Comparison of ENCODE assay signal across 8 cellular contexts in the genomic region with DNA sequence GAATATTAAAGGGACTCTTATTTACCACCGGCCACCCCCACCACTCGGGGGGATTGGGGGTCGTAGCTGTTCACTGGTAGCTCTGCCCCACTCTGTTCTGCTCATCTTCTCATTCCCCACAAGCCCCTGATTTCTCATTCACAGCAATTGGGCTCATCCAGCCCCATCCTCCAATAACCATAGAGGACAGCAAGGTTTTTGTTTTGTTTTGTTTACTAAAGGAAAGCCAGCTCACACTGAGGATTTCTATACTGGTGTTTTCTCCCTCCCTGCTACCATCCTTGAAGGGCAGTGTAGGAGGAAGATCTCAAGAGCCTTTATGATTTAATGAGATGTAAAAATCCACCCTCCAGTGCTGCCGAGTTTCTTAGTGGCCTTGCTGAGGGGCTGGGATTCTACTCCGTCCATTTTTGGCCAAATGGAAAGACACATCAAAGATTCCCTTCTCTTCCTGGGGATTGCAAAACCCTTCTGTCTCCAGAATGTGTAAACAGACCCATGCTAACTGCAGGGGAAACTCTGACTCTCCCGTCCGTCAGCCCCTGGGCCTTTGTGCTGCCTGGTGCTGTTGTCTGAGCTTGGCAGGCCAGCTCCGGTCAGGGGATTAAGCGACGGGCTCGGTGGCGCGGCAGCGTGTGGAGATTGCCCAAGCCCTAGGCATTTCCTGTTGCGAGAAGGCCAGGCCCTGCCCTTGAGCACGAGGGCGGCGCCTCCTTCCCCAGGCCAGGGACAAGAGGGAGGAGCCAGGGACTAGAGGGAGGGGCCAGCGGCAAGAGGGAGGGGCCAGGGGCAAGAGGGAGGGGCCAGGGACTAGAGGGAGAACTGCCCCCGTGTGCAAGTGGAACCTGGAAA.
DNase-seq lines count a peak whose midpoint lies in the region; ATAC-seq and TF ChIP-seq lines count a peak whose summit lies in the region.

No MANE protein-coding gene starts in this region.

- peak overlapping the region in 1 of 7 donors; percentile 41 for H3K4me3 Mint-ChIP-seq in CD8-positive, alpha-beta memory T cell

- H3K9ac ChIP-seq in adipocyte (ENCODE audit: low read length) = peak overlapping the region; percentile 87

- peak; percentile 55 for TF ChIP-seq POLR2A in ovary (IDR thresholded peaks at IDR 0.05)

- WGBS in ovary, 3 donors = 12 to 22% (median 15%) methylated on average over 20 of the region's 20 CpGs

- no peaks in the 10 kb centered on the region for H3K36me3 Mint-ChIP-seq in CD8-positive, alpha-beta memory T cell

- H3K4me1 Mint-ChIP-seq in CD8-positive, alpha-beta memory T cell = peaks cover 0 to 5% (median 5%) of the 10 kb centered on the region in 3 donors

- no peaks in the 10 kb centered on the region for H3K9me3 ChIP-seq in adipocyte (ENCODE audit: control insufficient read depth, low read length)
- no peaks in the 10 kb centered on the region for H3K9me3 ChIP-seq in ovary
- H3K9me3 ChIP-seq in CD8-positive, alpha-beta memory T cell (ENCODE audit: low read length) = no peaks in the 10 kb centered on the region

- peaks cover 11 to 60% of the 10 kb centered on the region in 2 donors for H3K27me3 Mint-ChIP-seq in CD8-positive, alpha-beta memory T cell

- H3K36me3 ChIP-seq in BJ (ENCODE audit: control insufficient read depth, insufficient read depth, low read length) = peaks cover 6% of the 10 kb centered on the region
- peaks cover 17% of the 10 kb centered on the region for H3K36me3 ChIP-seq in adipocyte (ENCODE audit: control insufficient read depth, insufficient read depth, low read length, severe bottlenecking)
- H3K36me3 ChIP-seq in ovary = no peaks in the 10 kb centered on the region
- H3K36me3 ChIP-seq in CD8-positive, alpha-beta memory T cell (ENCODE audit: insufficient read depth, low read length) = no peaks in the 10 kb centered on the region

- no peak overlapping the region for H3K27ac Mint-ChIP-seq in CD8-positive, alpha-beta memory T cell

- intact Hi-C loops in cardiac septum (cut with DNase I) = loop anchor here (2.0 to 5.0 kb wide), 2 partner anchors 39 to 129 kb away; no protein-coding TSS in a partner anchor
- intact Hi-C loops in ovary (cut with DNase I) = no loop called here

- POLR2A ChIA-PET in BJ (lab: Charles Lee) = interaction anchor here (0.5 to 0.9 kb wide), 3 partner anchors 10 to 25 kb away, joined by 3 to 8 read pairs (median 4); no protein-coding TSS in a partner anchor
- POLR2A ChIA-PET in CD8-positive, alpha-beta memory T cell (lab: Charles Lee) = no interaction called here

- no peak for ATAC-seq in HG03469 (IDR thresholded peaks at IDR 0.05; ENCODE audit: unreplicated experiment)

- H3K9me3 Mint-ChIP-seq in CD8-positive, alpha-beta memory T cell = no peaks in the 10 kb centered on the region

- H3K4me3 ChIP-seq in BJ (ENCODE audit: low read depth, low read length) = no peak overlapping the region
- H3K4me3 ChIP-seq in adipocyte (ENCODE audit: low read length) = peak overlapping the region; percentile 70
- H3K4me3 ChIP-seq in ovary = no peak overlapping the region
- no peak overlapping the region for H3K4me3 ChIP-seq in CD8-positive, alpha-beta memory T cell (ENCODE audit: low read length)

- peak; percentile 76 for DNase-seq in BJ (ENCODE audit: low read depth)
- DNase-seq in HUDEP-2 (lab: John Stamatoyannopoulos, UW; ENCODE audit: unreplicated experiment in 76 of 76) = peak in 53 of 76 experiments; percentile 1 to 58 (median 29)
- peak; percentile 98 for DNase-seq in adipocyte (ENCODE audit: low read depth)
- peak; percentile 96 for DNase-seq in cardiac septum (ENCODE audit: low spot score)
- DNase-seq in ovary = peak; percentile 81 to 89 (median 86)
- DNase-seq in CD8-positive, alpha-beta memory T cell = no peak
- DNase-seq in NCI-H510A (lab: John Stamatoyannopoulos, UW) = no peak

- peak overlapping the region; percentile 62 to 86 for H3K27ac ChIP-seq in ovary
- H3K27ac ChIP-seq in CD8-positive, alpha-beta memory T cell (ENCODE audit: low read depth, low read length) = no peak overlapping the region

- no peak for TF ChIP-seq EP300 in ovary (IDR thresholded peaks at IDR 0.05)

- no peak for TF ChIP-seq CTCF in BJ (IDR thresholded peaks at IDR 0.05; ENCODE audit: insufficient read depth, low read depth, low read length)
- no peak for TF ChIP-seq CTCF in ovary (IDR thresholded peaks at IDR 0.05)

- no peaks in the 10 kb centered on the region for H3K27me3 ChIP-seq in BJ (ENCODE audit: control insufficient read depth, insufficient read depth, low read length)
- H3K27me3 ChIP-seq in adipocyte (replicated peaks; ENCODE audit: control insufficient read depth, insufficient read depth, low read length) = no peaks in the 10 kb centered on the region
- no peaks in the 10 kb centered on the region for H3K27me3 ChIP-seq in ovary
- no peaks in the 10 kb centered on the region for H3K27me3 ChIP-seq in CD8-positive, alpha-beta memory T cell (ENCODE audit: insufficient read depth, low read length, poor library complexity, severe bottlenecking)

- CTCF ChIA-PET in BJ (lab: Yijun Ruan, JAX) = interaction anchor here (0.9 to 1.3 kb wide), 3 partner anchors 11 to 235 kb away, joined by 3 to 5 read pairs (median 3); no protein-coding TSS in a partner anchor
- CTCF ChIA-PET in CD8-positive, alpha-beta memory T cell (lab: Charles Lee) = no interaction called here

- H3K4me1 ChIP-seq in adipocyte (ENCODE audit: control insufficient read depth, insufficient read depth, low read length) = peaks cover 24% of the 10 kb centered on the region
- H3K4me1 ChIP-seq in ovary (ENCODE audit: insufficient read depth) = peaks cover 23% of the 10 kb centered on the region
- H3K4me1 ChIP-seq in CD8-positive, alpha-beta memory T cell (ENCODE audit: insufficient read depth, low read length) = no peaks in the 10 kb centered on the region

Comparison
In these comparisons a context has a peak if more than half of its experiments do, and no peak if none do; other contexts are left out.
1. DNase-seq: peak in BJ (single experiment), HUDEP-2 (53 of 76), adipocyte (single experiment), cardiac septum (single experiment) and ovary (5 of 5); none in CD8-positive, alpha-beta memory T cell (0 of 5) and NCI-H510A (single experiment).